In the genomic region with DNA sequence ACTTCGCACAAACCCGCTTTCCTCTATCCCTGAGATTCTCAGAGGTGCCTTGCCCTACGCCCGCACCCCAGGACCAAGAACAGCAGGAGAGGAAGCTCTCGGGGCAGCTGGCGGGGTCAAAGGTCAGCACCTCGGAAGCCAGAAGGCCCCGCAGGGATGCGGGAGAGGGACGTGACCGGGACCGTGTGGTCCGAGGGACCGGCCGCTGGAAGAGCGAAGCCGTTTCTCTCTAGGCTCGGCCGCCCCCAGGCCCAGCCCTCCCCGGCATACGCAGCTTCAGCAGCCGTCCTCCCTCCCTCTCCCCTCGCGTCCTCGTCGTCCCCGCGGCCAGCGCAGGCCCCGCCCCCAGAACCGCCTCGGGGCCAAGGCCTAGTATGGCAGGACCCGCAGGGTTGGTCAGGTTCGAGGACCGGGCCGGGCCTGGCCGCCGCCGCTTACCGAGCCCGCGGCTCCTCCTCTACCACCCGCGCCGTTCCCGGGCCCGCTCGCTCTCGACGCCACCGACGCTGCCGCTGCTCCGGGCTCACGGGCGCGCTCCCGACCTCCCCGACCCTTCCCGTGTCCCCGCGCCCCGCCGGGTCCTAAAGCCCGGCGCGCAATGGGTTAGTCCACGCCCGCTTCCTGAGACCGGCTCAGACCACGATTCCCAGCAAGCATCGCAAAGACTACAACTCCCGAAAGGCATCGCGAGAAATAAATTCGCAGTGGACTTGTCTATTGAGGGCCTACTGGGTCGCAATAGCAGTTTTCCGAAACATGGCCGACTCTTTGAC, we compare ENCODE assay signal across 1 cellular context.
TF ChIP-seq lines count a peak whose summit lies in the region.

A gene with protein sequence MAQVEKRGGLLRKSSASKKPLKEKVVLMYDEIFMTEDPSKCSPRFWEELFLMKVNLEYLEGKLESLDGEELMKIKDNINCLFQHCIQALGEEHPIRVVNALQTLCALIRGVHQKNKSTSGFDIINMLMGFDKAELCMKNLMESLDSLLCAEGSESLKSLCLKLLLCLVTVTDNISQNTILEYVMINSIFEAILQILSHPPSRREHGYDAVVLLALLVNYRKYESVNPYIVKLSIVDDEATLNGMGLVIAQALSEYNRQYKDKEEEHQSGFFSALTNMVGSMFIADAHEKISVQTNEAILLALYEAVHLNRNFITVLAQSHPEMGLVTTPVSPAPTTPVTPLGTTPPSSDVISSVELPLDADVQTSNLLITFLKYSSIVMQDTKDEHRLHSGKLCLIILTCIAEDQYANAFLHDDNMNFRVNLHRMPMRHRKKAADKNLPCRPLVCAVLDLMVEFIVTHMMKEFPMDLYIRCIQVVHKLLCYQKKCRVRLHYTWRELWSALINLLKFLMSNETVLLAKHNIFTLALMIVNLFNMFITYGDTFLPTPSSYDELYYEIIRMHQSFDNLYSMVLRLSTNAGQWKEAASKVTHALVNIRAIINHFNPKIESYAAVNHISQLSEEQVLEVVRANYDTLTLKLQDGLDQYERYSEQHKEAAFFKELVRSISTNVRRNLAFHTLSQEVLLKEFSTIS (minus strand): TSS at position 527 of the 773 bp plus-strand sequence. CDS start 16,059 bp downstream, outside the sequence.

TF ChIP-seq in HepG2, 621 proteins besides CTCF, POLR2A, EP300 and RAD21 (continued from another document and continues in another):
- TF ChIP-seq, protein P1, sequence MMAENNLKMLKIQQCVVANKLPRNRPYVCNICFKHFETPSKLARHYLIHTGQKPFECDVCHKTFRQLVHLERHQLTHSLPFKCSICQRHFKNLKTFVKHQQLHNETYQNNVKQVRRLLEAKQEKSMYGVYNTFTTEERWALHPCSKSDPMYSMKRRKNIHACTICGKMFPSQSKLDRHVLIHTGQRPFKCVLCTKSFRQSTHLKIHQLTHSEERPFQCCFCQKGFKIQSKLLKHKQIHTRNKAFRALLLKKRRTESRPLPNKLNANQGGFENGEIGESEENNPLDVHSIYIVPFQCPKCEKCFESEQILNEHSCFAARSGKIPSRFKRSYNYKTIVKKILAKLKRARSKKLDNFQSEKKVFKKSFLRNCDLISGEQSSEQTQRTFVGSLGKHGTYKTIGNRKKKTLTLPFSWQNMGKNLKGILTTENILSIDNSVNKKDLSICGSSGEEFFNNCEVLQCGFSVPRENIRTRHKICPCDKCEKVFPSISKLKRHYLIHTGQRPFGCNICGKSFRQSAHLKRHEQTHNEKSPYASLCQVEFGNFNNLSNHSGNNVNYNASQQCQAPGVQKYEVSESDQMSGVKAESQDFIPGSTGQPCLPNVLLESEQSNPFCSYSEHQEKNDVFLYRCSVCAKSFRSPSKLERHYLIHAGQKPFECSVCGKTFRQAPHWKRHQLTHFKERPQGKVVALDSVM (CRISPR knock-in tag; IDR thresholded peaks at IDR 0.05): no peak
- TF ChIP-seq CREB1 (IDR thresholded peaks at IDR 0.05) (peak; percentile 63), CREB1 (CRISPR knock-in tag; IDR thresholded peaks at IDR 0.05) (peak; percentile 84), ZNF672 (CRISPR knock-in tag; IDR thresholded peaks at IDR 0.05) (no peak), TARDBP (CRISPR knock-in tag; IDR thresholded peaks at IDR 0.05) (no peak), ARID2 (CRISPR knock-in tag; IDR thresholded peaks at IDR 0.05; ENCODE audit: borderline replicate concordance) (peak; percentile 68), MEF2D (CRISPR knock-in tag; IDR thresholded peaks at IDR 0.05) (peak; percentile 50; the same call in 1 of the 2 replicates), ZNF746 (CRISPR knock-in tag; IDR thresholded peaks at IDR 0.05) (0 out of 2 replicates have a peak, but pooled peaks have one; percentile 50), NFYC (CRISPR knock-in tag; IDR thresholded peaks at IDR 0.05) (no peak), BCL6 (CRISPR knock-in tag; IDR thresholded peaks at IDR 0.05) (peak; percentile 79), ZNF589 (CRISPR knock-in tag; conservative IDR thresholded peaks at IDR 0.05) (no peak; the same call in 1 of the 2 replicates), EEA1 (CRISPR knock-in tag; IDR thresholded peaks at IDR 0.05; ENCODE audit: borderline replicate concordance) (peak; percentile 60; the same call in 1 of the 2 replicates), MIER3 (CRISPR knock-in tag; IDR thresholded peaks at IDR 0.05; ENCODE audit: borderline replicate concordance) (peak; percentile 82; the same call in 1 of the 2 replicates), NFE2L1 (CRISPR knock-in tag; IDR thresholded peaks at IDR 0.05; ENCODE audit: borderline replicate concordance) (no peak), ZNF777 (CRISPR knock-in tag; IDR thresholded peaks at IDR 0.05) (peak; percentile 88), TCF7L2 (IDR thresholded peaks at IDR 0.05; ENCODE audit: low read depth, low read length) (no peak), SRSF9 (IDR thresholded peaks at IDR 0.05; ENCODE audit: borderline replicate concordance, insufficient read depth, low read depth, low read length, poor library complexity, severe bottlenecking) (no peak), MAF1 (CRISPR knock-in tag; IDR thresholded peaks at IDR 0.05; ENCODE audit: borderline replicate concordance) (no peak), ZFP36L1 (CRISPR knock-in tag; IDR thresholded peaks at IDR 0.05) (no peak; the same call in 1 of the 2 replicates), SALL2 (CRISPR knock-in tag; IDR thresholded peaks at IDR 0.05) (peak; percentile 90), ZKSCAN8 (CRISPR knock-in tag; IDR thresholded peaks at IDR 0.05; ENCODE audit: borderline replicate concordance) (peak; percentile 70; the same call in 1 of the 2 replicates)
- TF ChIP-seq, protein P2, sequence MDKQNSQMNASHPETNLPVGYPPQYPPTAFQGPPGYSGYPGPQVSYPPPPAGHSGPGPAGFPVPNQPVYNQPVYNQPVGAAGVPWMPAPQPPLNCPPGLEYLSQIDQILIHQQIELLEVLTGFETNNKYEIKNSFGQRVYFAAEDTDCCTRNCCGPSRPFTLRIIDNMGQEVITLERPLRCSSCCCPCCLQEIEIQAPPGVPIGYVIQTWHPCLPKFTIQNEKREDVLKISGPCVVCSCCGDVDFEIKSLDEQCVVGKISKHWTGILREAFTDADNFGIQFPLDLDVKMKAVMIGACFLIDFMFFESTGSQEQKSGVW (CRISPR knock-in tag; IDR thresholded peaks at IDR 0.05; ENCODE audit: borderline replicate concordance): no peak
- TF ChIP-seq, protein P3, sequence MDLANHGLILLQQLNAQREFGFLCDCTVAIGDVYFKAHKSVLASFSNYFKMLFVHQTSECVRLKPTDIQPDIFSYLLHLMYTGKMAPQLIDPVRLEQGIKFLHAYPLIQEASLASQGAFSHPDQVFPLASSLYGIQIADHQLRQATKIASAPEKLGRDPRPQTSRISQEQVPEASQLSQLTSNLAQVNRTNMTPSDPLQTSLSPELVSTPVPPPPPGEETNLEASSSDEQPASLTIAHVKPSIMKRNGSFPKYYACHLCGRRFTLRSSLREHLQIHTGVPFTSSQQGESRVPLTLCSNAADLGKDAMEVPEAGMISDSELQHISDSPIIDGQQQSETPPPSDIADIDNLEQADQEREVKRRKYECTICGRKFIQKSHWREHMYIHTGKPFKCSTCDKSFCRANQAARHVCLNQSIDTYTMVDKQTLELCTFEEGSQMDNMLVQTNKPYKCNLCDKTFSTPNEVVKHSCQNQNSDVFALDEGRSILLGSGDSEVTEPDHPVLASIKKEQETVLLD (CRISPR knock-in tag; IDR thresholded peaks at IDR 0.05; ENCODE audit: low read depth): peak; percentile 97
- TF ChIP-seq, protein P4, sequence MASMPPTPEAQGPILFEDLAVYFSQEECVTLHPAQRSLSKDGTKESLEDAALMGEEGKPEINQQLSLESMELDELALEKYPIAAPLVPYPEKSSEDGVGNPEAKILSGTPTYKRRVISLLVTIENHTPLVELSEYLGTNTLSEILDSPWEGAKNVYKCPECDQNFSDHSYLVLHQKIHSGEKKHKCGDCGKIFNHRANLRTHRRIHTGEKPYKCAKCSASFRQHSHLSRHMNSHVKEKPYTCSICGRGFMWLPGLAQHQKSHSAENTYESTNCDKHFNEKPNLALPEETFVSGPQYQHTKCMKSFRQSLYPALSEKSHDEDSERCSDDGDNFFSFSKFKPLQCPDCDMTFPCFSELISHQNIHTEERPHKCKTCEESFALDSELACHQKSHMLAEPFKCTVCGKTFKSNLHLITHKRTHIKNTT (CRISPR knock-in tag; IDR thresholded peaks at IDR 0.05): no peak
- TF ChIP-seq, protein P5, sequence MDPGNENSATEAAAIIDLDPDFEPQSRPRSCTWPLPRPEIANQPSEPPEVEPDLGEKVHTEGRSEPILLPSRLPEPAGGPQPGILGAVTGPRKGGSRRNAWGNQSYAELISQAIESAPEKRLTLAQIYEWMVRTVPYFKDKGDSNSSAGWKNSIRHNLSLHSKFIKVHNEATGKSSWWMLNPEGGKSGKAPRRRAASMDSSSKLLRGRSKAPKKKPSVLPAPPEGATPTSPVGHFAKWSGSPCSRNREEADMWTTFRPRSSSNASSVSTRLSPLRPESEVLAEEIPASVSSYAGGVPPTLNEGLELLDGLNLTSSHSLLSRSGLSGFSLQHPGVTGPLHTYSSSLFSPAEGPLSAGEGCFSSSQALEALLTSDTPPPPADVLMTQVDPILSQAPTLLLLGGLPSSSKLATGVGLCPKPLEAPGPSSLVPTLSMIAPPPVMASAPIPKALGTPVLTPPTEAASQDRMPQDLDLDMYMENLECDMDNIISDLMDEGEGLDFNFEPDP (CRISPR knock-in tag; conservative IDR thresholded peaks at IDR 0.05): no peak
- TF ChIP-seq, protein P6, sequence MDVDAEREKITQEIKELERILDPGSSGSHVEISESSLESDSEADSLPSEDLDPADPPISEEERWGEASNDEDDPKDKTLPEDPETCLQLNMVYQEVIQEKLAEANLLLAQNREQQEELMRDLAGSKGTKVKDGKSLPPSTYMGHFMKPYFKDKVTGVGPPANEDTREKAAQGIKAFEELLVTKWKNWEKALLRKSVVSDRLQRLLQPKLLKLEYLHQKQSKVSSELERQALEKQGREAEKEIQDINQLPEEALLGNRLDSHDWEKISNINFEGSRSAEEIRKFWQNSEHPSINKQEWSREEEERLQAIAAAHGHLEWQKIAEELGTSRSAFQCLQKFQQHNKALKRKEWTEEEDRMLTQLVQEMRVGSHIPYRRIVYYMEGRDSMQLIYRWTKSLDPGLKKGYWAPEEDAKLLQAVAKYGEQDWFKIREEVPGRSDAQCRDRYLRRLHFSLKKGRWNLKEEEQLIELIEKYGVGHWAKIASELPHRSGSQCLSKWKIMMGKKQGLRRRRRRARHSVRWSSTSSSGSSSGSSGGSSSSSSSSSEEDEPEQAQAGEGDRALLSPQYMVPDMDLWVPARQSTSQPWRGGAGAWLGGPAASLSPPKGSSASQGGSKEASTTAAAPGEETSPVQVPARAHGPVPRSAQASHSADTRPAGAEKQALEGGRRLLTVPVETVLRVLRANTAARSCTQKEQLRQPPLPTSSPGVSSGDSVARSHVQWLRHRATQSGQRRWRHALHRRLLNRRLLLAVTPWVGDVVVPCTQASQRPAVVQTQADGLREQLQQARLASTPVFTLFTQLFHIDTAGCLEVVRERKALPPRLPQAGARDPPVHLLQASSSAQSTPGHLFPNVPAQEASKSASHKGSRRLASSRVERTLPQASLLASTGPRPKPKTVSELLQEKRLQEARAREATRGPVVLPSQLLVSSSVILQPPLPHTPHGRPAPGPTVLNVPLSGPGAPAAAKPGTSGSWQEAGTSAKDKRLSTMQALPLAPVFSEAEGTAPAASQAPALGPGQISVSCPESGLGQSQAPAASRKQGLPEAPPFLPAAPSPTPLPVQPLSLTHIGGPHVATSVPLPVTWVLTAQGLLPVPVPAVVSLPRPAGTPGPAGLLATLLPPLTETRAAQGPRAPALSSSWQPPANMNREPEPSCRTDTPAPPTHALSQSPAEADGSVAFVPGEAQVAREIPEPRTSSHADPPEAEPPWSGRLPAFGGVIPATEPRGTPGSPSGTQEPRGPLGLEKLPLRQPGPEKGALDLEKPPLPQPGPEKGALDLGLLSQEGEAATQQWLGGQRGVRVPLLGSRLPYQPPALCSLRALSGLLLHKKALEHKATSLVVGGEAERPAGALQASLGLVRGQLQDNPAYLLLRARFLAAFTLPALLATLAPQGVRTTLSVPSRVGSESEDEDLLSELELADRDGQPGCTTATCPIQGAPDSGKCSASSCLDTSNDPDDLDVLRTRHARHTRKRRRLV (CRISPR knock-in tag; IDR thresholded peaks at IDR 0.05): no peak
- TF ChIP-seq, protein P7, sequence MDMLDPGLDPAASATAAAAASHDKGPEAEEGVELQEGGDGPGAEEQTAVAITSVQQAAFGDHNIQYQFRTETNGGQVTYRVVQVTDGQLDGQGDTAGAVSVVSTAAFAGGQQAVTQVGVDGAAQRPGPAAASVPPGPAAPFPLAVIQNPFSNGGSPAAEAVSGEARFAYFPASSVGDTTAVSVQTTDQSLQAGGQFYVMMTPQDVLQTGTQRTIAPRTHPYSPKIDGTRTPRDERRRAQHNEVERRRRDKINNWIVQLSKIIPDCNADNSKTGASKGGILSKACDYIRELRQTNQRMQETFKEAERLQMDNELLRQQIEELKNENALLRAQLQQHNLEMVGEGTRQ (IDR thresholded peaks at IDR 0.05; ENCODE audit: low read depth, low read length): no peak
- TF ChIP-seq, protein P7 (CRISPR knock-in tag; IDR thresholded peaks at IDR 0.05; ENCODE audit: borderline replicate concordance): no peak
